14 cellular contexts compared by ENCODE assay signal in genomic region chr2:30503692-30504076, GRCh38. TPM values are rescaled to one million over a fixed set of nuclear protein-coding genes. Genes with fewer than 3 reads are reported as not detected.
A peak's percentile ranks its signal among the peaks of the same experiment; 100 is the strongest.
DNase-seq lines count a peak whose midpoint lies in the region; ATAC-seq lines count a peak whose summit lies in the region.
"Had no signal": no experiment of that assay in that cellular context is flagged by ENCODE, and none has a peak within 500 bp of the region (broad histone marks: within the 10 kb centered on the region; RNA-seq: fewer than 3 reads in every experiment).

No MANE protein-coding gene starts in this region.

- H3K27ac ChIP-seq in CD4-positive, CD25-positive, alpha-beta regulatory T cell (ENCODE audit: insufficient read depth, low read length, poor library complexity, severe bottlenecking) = peak overlapping the region; percentile 63
- H3K27ac ChIP-seq: prostate gland, SJCRH30, WERI-Rb-1 had no signal

- peaks cover 39% of the 10 kb centered on the region for H3K4me1 ChIP-seq in CD4-positive, CD25-positive, alpha-beta regulatory T cell (ENCODE audit: control insufficient read depth, insufficient read depth, low read length, poor library complexity, severe bottlenecking)
- H3K4me1 ChIP-seq: prostate gland had no signal

- H3K27ac Mint-ChIP-seq in CD4-positive, CD25-positive, alpha-beta regulatory T cell = peak overlapping the region; percentile 77 to 90 (median 89)
- peak overlapping the region; percentile 74 for H3K27ac Mint-ChIP-seq in activated T-helper 1 cell treated with anti-CD3 and anti-CD28 coated beads, Interleukin-12 subunit alpha, Interleukin-12 subunit beta, Interleukin-2, Interleukin-4 antibody, amounts not matched to agents 30 ng/mL and 10 ng/mL and 1 ng/mL, durations not matched to agents 14 hours and 24 hours and 36 hours
- peak overlapping the region; percentile 86 to 99 for H3K27ac Mint-ChIP-seq in natural killer cell treated with Interleukin-12 subunit alpha and Interleukin-12 subunit beta and Interleukin-15 and Interleukin-18, amount 100 ng/mL, for 72 hours

- H3K9me3 Mint-ChIP-seq in CD4-positive, CD25-positive, alpha-beta regulatory T cell = peaks cover 4 to 28% (median 8%) of the 10 kb centered on the region in 7 donors
- H3K9me3 Mint-ChIP-seq in activated T-helper 1 cell treated with anti-CD3 and anti-CD28 coated beads, Interleukin-12 subunit alpha, Interleukin-12 subunit beta, Interleukin-2, Interleukin-4 antibody, amounts not matched to agents 30 ng/mL and 10 ng/mL and 1 ng/mL, durations not matched to agents 14 hours and 24 hours and 36 hours = peaks cover 39% of the 10 kb centered on the region
- H3K9me3 Mint-ChIP-seq in natural killer cell treated with Interleukin-12 subunit alpha and Interleukin-12 subunit beta and Interleukin-15 and Interleukin-18, amount 100 ng/mL, for 72 hours = peaks cover 13% of the 10 kb centered on the region

- peak in 1 of 2 donors; percentile 23 for ATAC-seq in CD4-positive, CD25-positive, alpha-beta regulatory T cell (ENCODE audit: low read depth in 2 of 2)
- peak; percentile 53 for ATAC-seq in HG02610 (IDR thresholded peaks at IDR 0.05; ENCODE audit: unreplicated experiment)
- ATAC-seq in natural killer cell treated with Interleukin-12 subunit alpha and Interleukin-12 subunit beta and Interleukin-15 and Interleukin-18, amount 100 ng/mL, for 72 hours = peak; percentile 52 to 79
- no peak for ATAC-seq in HG03469 (IDR thresholded peaks at IDR 0.05; ENCODE audit: unreplicated experiment)

- peaks cover 31 to 55% (median 39%) of the 10 kb centered on the region in 4 donors for H3K4me1 Mint-ChIP-seq in CD4-positive, CD25-positive, alpha-beta regulatory T cell
- peaks cover 27% of the 10 kb centered on the region for H3K4me1 Mint-ChIP-seq in activated T-helper 1 cell treated with anti-CD3 and anti-CD28 coated beads, Interleukin-12 subunit alpha, Interleukin-12 subunit beta, Interleukin-2, Interleukin-4 antibody, amounts not matched to agents 30 ng/mL and 10 ng/mL and 1 ng/mL, durations not matched to agents 14 hours and 24 hours and 36 hours (ENCODE audit: low read depth)
- peaks cover 38 to 41% of the 10 kb centered on the region in 2 donors for H3K4me1 Mint-ChIP-seq in natural killer cell treated with Interleukin-12 subunit alpha and Interleukin-12 subunit beta and Interleukin-15 and Interleukin-18, amount 100 ng/mL, for 72 hours (ENCODE audit: low read depth in 2 of 2)

- H3K9me3 ChIP-seq in CD4-positive, CD25-positive, alpha-beta regulatory T cell (ENCODE audit: control insufficient read depth in 2 of 2, low read length in 2 of 2) = peaks cover 18 to 25% of the 10 kb centered on the region in 2 experiments
- H3K9me3 ChIP-seq: prostate gland had no signal

- peak overlapping the region; percentile 39 for H3K4me3 ChIP-seq in CD4-positive, CD25-positive, alpha-beta regulatory T cell (ENCODE audit: low read depth, low read length)
- H3K4me3 ChIP-seq: lung, prostate gland, SJCRH30 had no signal

- H3K36me3 Mint-ChIP-seq in CD4-positive, CD25-positive, alpha-beta regulatory T cell = peaks cover 31% of the 10 kb centered on the region
- H3K36me3 Mint-ChIP-seq in activated T-helper 1 cell treated with anti-CD3 and anti-CD28 coated beads, Interleukin-12 subunit alpha, Interleukin-12 subunit beta, Interleukin-2, Interleukin-4 antibody, amounts not matched to agents 30 ng/mL and 10 ng/mL and 1 ng/mL, durations not matched to agents 14 hours and 24 hours and 36 hours (ENCODE audit: low read depth) = peaks cover 30% of the 10 kb centered on the region
- peaks cover 26% of the 10 kb centered on the region for H3K36me3 Mint-ChIP-seq in natural killer cell treated with Interleukin-12 subunit alpha and Interleukin-12 subunit beta and Interleukin-15 and Interleukin-18, amount 100 ng/mL, for 72 hours

- no peaks in the 10 kb centered on the region for H3K27me3 ChIP-seq in CD4-positive, CD25-positive, alpha-beta regulatory T cell (ENCODE audit: control insufficient read depth, insufficient read depth, low read length)
- H3K27me3 ChIP-seq: SJCRH30 had no signal

- intact Hi-C loops in activated T-helper 1 cell treated with anti-CD3 and anti-CD28 coated beads, Interleukin-12 subunit alpha, Interleukin-12 subunit beta, Interleukin-2, Interleukin-4 antibody, amounts not matched to agents 30 ng/mL and 10 ng/mL and 1 ng/mL, durations not matched to agents 14 hours and 24 hours and 36 hours (cut with micrococcal nuclease) = no loop called here

- DNase-seq in CD4-positive, CD25-positive, alpha-beta regulatory T cell = no peak
- no peak for DNase-seq in activated T-helper 1 cell treated with anti-CD3 and anti-CD28 coated beads, Interleukin-12 subunit alpha, Interleukin-12 subunit beta, Interleukin-2, Interleukin-4 antibody, amounts not matched to agents 30 ng/mL and 10 ng/mL and 1 ng/mL, durations not matched to agents 14 hours and 24 hours and 36 hours (ENCODE audit: low spot score)
- no peak for DNase-seq in natural killer cell treated with Interleukin-12 subunit alpha and Interleukin-12 subunit beta and Interleukin-15 and Interleukin-18, amount 100 ng/mL, for 72 hours (ENCODE audit: low spot score)
- DNase-seq in NCI-H1930 (lab: John Stamatoyannopoulos, UW) (no peak), NCI-H748 (lab: John Stamatoyannopoulos, UW; ENCODE audit: unreplicated experiment) (no peak), NCI-H446 (lab: John Stamatoyannopoulos, UW) (no peak)
- DNase-seq: activated effector memory CD4-positive, alpha-beta T cell treated with anti-CD3 and anti-CD28 coated beads, Interleukin-2, amount 50 U/mL, for 16 hours; NCI-H82; SJCRH30; WERI-Rb-1 had no signal

- no peaks in the 10 kb centered on the region for H3K27me3 Mint-ChIP-seq in CD4-positive, CD25-positive, alpha-beta regulatory T cell
- no peaks in the 10 kb centered on the region for H3K27me3 Mint-ChIP-seq in activated T-helper 1 cell treated with anti-CD3 and anti-CD28 coated beads, Interleukin-12 subunit alpha, Interleukin-12 subunit beta, Interleukin-2, Interleukin-4 antibody, amounts not matched to agents 30 ng/mL and 10 ng/mL and 1 ng/mL, durations not matched to agents 14 hours and 24 hours and 36 hours (ENCODE audit: insufficient read depth)
- H3K27me3 Mint-ChIP-seq in natural killer cell treated with Interleukin-12 subunit alpha and Interleukin-12 subunit beta and Interleukin-15 and Interleukin-18, amount 100 ng/mL, for 72 hours = no peaks in the 10 kb centered on the region

- peak overlapping the region in 3 of 4 donors; percentile 20 to 62 (median 46) for H3K4me3 Mint-ChIP-seq in CD4-positive, CD25-positive, alpha-beta regulatory T cell
- H3K4me3 Mint-ChIP-seq in activated T-helper 1 cell treated with anti-CD3 and anti-CD28 coated beads, Interleukin-12 subunit alpha, Interleukin-12 subunit beta, Interleukin-2, Interleukin-4 antibody, amounts not matched to agents 30 ng/mL and 10 ng/mL and 1 ng/mL, durations not matched to agents 14 hours and 24 hours and 36 hours = no peak overlapping the region
- H3K4me3 Mint-ChIP-seq in natural killer cell treated with Interleukin-12 subunit alpha and Interleukin-12 subunit beta and Interleukin-15 and Interleukin-18, amount 100 ng/mL, for 72 hours = peak overlapping the region; percentile 62

- peaks cover 4% of the 10 kb centered on the region for H3K36me3 ChIP-seq in CD4-positive, CD25-positive, alpha-beta regulatory T cell (ENCODE audit: control insufficient read depth, insufficient read depth, low read length)
- H3K36me3 ChIP-seq: prostate gland, SJCRH30, WERI-Rb-1 had no signal

RNA-seq across cellular contexts. Expression of gene LCLAT1, which starts 56.6 kb away (rescaled TPM):
- 17.6 TPM for total RNA-seq in CD4-positive, CD25-positive, alpha-beta regulatory T cell
- 10 to 100 TPM in 1 of 4 donors, 1 to 10 TPM in 3; 4.8 to 25.2 (median 7.6) TPM for polyA plus RNA-seq in CD4-positive, CD25-positive, alpha-beta regulatory T cell
- total RNA-seq in activated T-helper 1 cell treated with anti-CD3 and anti-CD28 coated beads, Interleukin-12 subunit alpha, Interleukin-12 subunit beta, Interleukin-2, Interleukin-4 antibody, amounts not matched to agents 30 ng/mL and 10 ng/mL and 1 ng/mL, durations not matched to agents 14 hours and 24 hours and 36 hours = 40.1 and 46.2 TPM in 2 replicates
- total RNA-seq in natural killer cell treated with Interleukin-12 subunit alpha and Interleukin-12 subunit beta and Interleukin-15 and Interleukin-18, amount 100 ng/mL, for 72 hours = 10 to 100 TPM; 25.5 to 33.1 TPM
